Comparison of ENCODE assay signal across 11 cellular contexts in the genomic region with DNA sequence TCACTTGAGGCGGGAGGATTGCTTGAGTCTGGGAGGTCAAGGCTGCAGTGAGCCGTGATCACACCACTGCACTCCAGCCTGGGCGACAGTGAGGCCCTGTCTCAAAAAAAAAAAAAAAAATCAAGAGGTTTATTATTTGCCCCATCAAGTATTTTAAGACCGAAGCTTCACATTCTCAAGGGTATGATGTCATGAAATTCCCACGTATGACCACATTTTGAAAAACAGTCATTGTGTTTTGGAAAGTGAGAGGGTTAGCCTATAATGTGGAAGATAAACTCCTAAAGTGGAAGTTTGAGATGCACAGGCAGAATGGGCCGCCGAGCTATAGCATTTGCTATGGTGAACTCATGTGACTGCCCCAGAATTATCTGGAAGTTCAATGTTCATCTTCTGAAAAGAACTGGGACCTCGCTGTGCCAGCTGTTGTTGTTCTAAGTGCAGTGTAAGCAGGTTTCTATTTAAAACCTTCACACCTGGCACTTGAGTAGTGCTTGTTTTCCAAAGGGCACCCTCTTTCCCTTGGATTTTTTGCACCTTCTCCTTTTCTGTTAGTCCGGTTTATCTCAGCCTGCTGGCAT.
DNase-seq lines count a peak whose midpoint lies in the region; ATAC-seq, FAIRE-seq and TF ChIP-seq lines count a peak whose summit lies in the region.
"Had no signal": no experiment of that assay in that cellular context is flagged by ENCODE, and none has a peak within 500 bp of the region (broad histone marks: within the 10 kb centered on the region; RNA-seq: fewer than 3 reads in every experiment).

No MANE protein-coding gene starts in this region.

- ATAC-seq in HG02798 (IDR thresholded peaks at IDR 0.05; ENCODE audit: poor library complexity, unreplicated experiment) = no peak
- ATAC-seq: stimulated activated effector memory CD8-positive, alpha-beta T cell treated with anti-CD3 and anti-CD28 coated beads, Interleukin-12 subunit alpha, Interleukin-12 subunit beta, amount 100 ng/mL, for 72 hours had no signal

- H3K9me3 ChIP-seq in astrocyte (ENCODE audit: insufficient read depth, low read depth, low read length) (no peaks in the 10 kb centered on the region), stomach smooth muscle (ENCODE audit: control insufficient read depth in 2 of 2, low read length in 2 of 2) (no peaks in the 10 kb centered on the region)

- H4K20me1 ChIP-seq in KMS-11 (ENCODE audit: insufficient read depth) (no peaks in the 10 kb centered on the region), astrocyte (ENCODE audit: insufficient read depth, low read length) (no peaks in the 10 kb centered on the region)

- H3K4me3 Mint-ChIP-seq in astrocyte (ENCODE audit: unreplicated experiment) = no peak overlapping the region
- H3K4me3 Mint-ChIP-seq: CD4-positive, alpha-beta T cell; stimulated activated effector memory CD8-positive, alpha-beta T cell treated with anti-CD3 and anti-CD28 coated beads, Interleukin-12 subunit alpha, Interleukin-12 subunit beta, amount 100 ng/mL, for 72 hours had no signal

- no peak for FAIRE-seq in astrocyte (lab: Jason Lieb, UNC)
- FAIRE-seq: frontal cortex had no signal

- peak overlapping the region; percentile 98 for H3K27ac Mint-ChIP-seq in astrocyte (ENCODE audit: unreplicated experiment)
- H3K27ac Mint-ChIP-seq: CD4-positive, alpha-beta T cell; stimulated activated effector memory CD8-positive, alpha-beta T cell treated with anti-CD3 and anti-CD28 coated beads, Interleukin-12 subunit alpha, Interleukin-12 subunit beta, amount 100 ng/mL, for 72 hours had no signal

- H3K36me3 Mint-ChIP-seq in astrocyte (ENCODE audit: low read depth, unreplicated experiment) = peaks cover 3% of the 10 kb centered on the region
- H3K36me3 Mint-ChIP-seq: stimulated activated effector memory CD8-positive, alpha-beta T cell treated with anti-CD3 and anti-CD28 coated beads, Interleukin-12 subunit alpha, Interleukin-12 subunit beta, amount 100 ng/mL, for 72 hours had no signal

- no peaks in the 10 kb centered on the region for H3K9me3 Mint-ChIP-seq in astrocyte (ENCODE audit: unreplicated experiment)
- H3K9me3 Mint-ChIP-seq: CD4-positive, alpha-beta T cell; stimulated activated effector memory CD8-positive, alpha-beta T cell treated with anti-CD3 and anti-CD28 coated beads, Interleukin-12 subunit alpha, Interleukin-12 subunit beta, amount 100 ng/mL, for 72 hours had no signal

- H3K27me3 Mint-ChIP-seq in astrocyte (ENCODE audit: low read depth, unreplicated experiment) = no peaks in the 10 kb centered on the region

- H3K4me3 ChIP-seq in KMS-11 (IDR thresholded peaks at IDR 0.05; ENCODE audit: insufficient read depth, low read depth, low read length) (no peak overlapping the region), astrocyte (ENCODE audit: insufficient read depth, low read depth, low read length) (no peak overlapping the region), stomach smooth muscle (ENCODE audit: low read length in 2 of 2) (no peak overlapping the region)

- H3K9ac ChIP-seq in KMS-11 (peak overlapping the region; percentile 3; the same call in 1 of the 2 replicates), astrocyte (ENCODE audit: low read length) (peak overlapping the region; percentile 16), stomach smooth muscle (ENCODE audit: low read length in 2 of 2) (no peak overlapping the region)

- H3K4me1 ChIP-seq in KMS-11 (ENCODE audit: low read depth, poor library complexity, severe bottlenecking) (peaks cover 24% of the 10 kb centered on the region), astrocyte (ENCODE audit: insufficient read depth, low read length) (peaks cover 49% of the 10 kb centered on the region), stomach smooth muscle (ENCODE audit: control insufficient read depth, insufficient read depth, low read length) (peaks cover 28% of the 10 kb centered on the region)

- H3K4me2 ChIP-seq in KMS-11 (peak overlapping the region; percentile 71), astrocyte (ENCODE audit: low read length) (peak overlapping the region; percentile 54)

- H3K36me3 ChIP-seq in KMS-11 (ENCODE audit: insufficient read depth) (no peaks in the 10 kb centered on the region), astrocyte (ENCODE audit: insufficient read depth, low read length) (no peaks in the 10 kb centered on the region), stomach smooth muscle (ENCODE audit: control insufficient read depth in 2 of 2, insufficient read depth in 2 of 2, low read length in 2 of 2) (no peaks in the 10 kb centered on the region)

- H3K79me2 ChIP-seq in KMS-11 (ENCODE audit: insufficient read depth, low read depth) (no peaks in the 10 kb centered on the region), astrocyte (ENCODE audit: insufficient read depth, low read length) (no peaks in the 10 kb centered on the region)

- TF ChIP-seq CTCF in KMS-11 (conservative IDR thresholded peaks at IDR 0.05; ENCODE audit: low read depth, low read length) (no peak), astrocyte (IDR thresholded peaks at IDR 0.05; ENCODE audit: insufficient read depth, low read depth, low read length) (no peak)

- peak overlapping the region; percentile 35 for H2AFZ ChIP-seq in KMS-11 (ENCODE audit: low read depth)
- no peak overlapping the region for H2AFZ ChIP-seq in astrocyte (ENCODE audit: low read depth, low read length)

- H3K27ac ChIP-seq in KMS-11 (peak overlapping the region; percentile 44; the same call in 1 of the 2 replicates), astrocyte (ENCODE audit: low read depth, low read length) (peak overlapping the region; percentile 39), stomach smooth muscle (ENCODE audit: low read length) (peak overlapping the region; percentile 76)

- peaks cover 62% of the 10 kb centered on the region for H3K4me1 Mint-ChIP-seq in astrocyte (ENCODE audit: low read depth, unreplicated experiment)
- H3K4me1 Mint-ChIP-seq: stimulated activated effector memory CD8-positive, alpha-beta T cell treated with anti-CD3 and anti-CD28 coated beads, Interleukin-12 subunit alpha, Interleukin-12 subunit beta, amount 100 ng/mL, for 72 hours had no signal

- no peaks in the 10 kb centered on the region for H3K27me3 ChIP-seq in KMS-11 (ENCODE audit: insufficient read depth, low read depth)
- H3K27me3 ChIP-seq in astrocyte (ENCODE audit: insufficient read depth, low read length) = no peaks in the 10 kb centered on the region
- H3K27me3 ChIP-seq in stomach smooth muscle (ENCODE audit: control insufficient read depth in 1 of 2, insufficient read depth in 2 of 2, low read length in 2 of 2) = no peaks in the 10 kb centered on the region

- DNase-seq in astrocyte (ENCODE audit: low read depth) (peak; percentile 76), kidney tubule cell (ENCODE audit: low spot score) (peak; percentile 65), iPS-NIHi7 (ENCODE audit: extremely low spot score) (no peak)
- no peak for DNase-seq in effector CD4-positive, alpha-beta T cell
- DNase-seq: CD4-positive, alpha-beta T cell; NCI-H1930 had no signal

Comparison
In these comparisons a context has a peak if more than half of its experiments do, and no peak if none do; other contexts are left out.
1. H3K9ac ChIP-seq: peak in KMS-11 (single experiment) and astrocyte (single experiment); none in stomach smooth muscle (0 of 2).
2. DNase-seq: peak in astrocyte (single experiment) and kidney tubule cell (single experiment); none in effector CD4-positive, alpha-beta T cell (single experiment) and iPS-NIHi7 (single experiment).
3. Peak in every context shown above with its lines, with median percentiles within 50 percentile points of each other: H3K27ac ChIP-seq.